In the genomic region with DNA sequence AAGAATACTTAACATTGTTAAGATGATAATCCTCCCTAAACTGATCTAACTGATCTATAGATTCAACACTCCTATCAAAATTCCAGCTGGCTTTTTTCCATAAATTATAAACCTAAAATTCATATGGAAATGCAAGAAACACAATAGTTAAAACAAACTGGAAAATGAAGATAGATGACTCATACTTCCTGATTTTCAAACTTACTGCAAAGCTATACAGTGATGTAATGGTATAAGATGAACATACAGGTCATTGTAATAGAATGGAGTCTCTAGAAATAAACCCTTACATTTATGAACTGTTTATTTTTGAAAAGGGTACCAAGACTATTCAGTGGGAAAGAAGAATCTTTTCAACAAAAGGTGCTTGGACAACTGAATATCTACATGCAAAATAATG, we compare ENCODE assay signal across 14 cellular contexts. TPM values are rescaled to one million over a fixed set of nuclear protein-coding genes. Genes with fewer than 3 reads are reported as not detected.
DNase-seq lines count a peak whose midpoint lies in the region; ATAC-seq and FAIRE-seq lines count a peak whose summit lies in the region.
"Had no signal": no experiment of that assay in that cellular context is flagged by ENCODE, and none has a peak within 500 bp of the region (broad histone marks: within the 10 kb centered on the region; RNA-seq: fewer than 3 reads in every experiment).

No MANE protein-coding gene starts in this region.

- peaks cover 25% of the 10 kb centered on the region for H3K36me3 Mint-ChIP-seq in activated naive CD4-positive, alpha-beta T cell treated with anti-CD3 and anti-CD28 coated beads, Interleukin-2, amount 50 U/mL, for 24 hours
- peaks cover 64% of the 10 kb centered on the region for H3K36me3 Mint-ChIP-seq in activated naive CD4-positive, alpha-beta T cell treated with anti-CD3 and anti-CD28 coated beads, Interleukin-2, amount 10 ng/mL, durations not matched to agents 7 days and 5 days

- H2BK5ac ChIP-seq in mesendoderm (ENCODE audit: low read length) = no peak overlapping the region

- no peaks in the 10 kb centered on the region for H3K27me3 Mint-ChIP-seq in activated naive CD4-positive, alpha-beta T cell treated with anti-CD3 and anti-CD28 coated beads, Interleukin-2, amount 50 U/mL, for 24 hours
- no peaks in the 10 kb centered on the region for H3K27me3 Mint-ChIP-seq in activated naive CD4-positive, alpha-beta T cell treated with anti-CD3 and anti-CD28 coated beads, Interleukin-2, amount 10 ng/mL, durations not matched to agents 7 days and 5 days
- H3K27me3 Mint-ChIP-seq: IgD-negative memory B cell had no signal

- H2BK120ac ChIP-seq in mesendoderm (ENCODE audit: low read depth, low read length) = no peak overlapping the region

- no peak overlapping the region for H3K23ac ChIP-seq in mesendoderm (ENCODE audit: low read length)

- H4K8ac ChIP-seq in mesendoderm (ENCODE audit: low read depth, low read length) = no peak overlapping the region

- no peak for FAIRE-seq in RCC 7860 (lab: Jason Lieb, UNC)

- peak overlapping the region; percentile 46 for H3K27ac Mint-ChIP-seq in activated naive CD4-positive, alpha-beta T cell treated with anti-CD3 and anti-CD28 coated beads, Interleukin-2, amount 50 U/mL, for 24 hours
- no peak overlapping the region for H3K27ac Mint-ChIP-seq in activated naive CD4-positive, alpha-beta T cell treated with anti-CD3 and anti-CD28 coated beads, Interleukin-2, amount 10 ng/mL, durations not matched to agents 7 days and 5 days

- no peak overlapping the region for H2AK5ac ChIP-seq in mesendoderm (ENCODE audit: low read length)

- no peak overlapping the region for H3K4me2 ChIP-seq in mesendoderm (ENCODE audit: low read length)

- H3K4ac ChIP-seq in mesendoderm (ENCODE audit: low read depth, low read length) = no peak overlapping the region

- no peak overlapping the region for H3K18ac ChIP-seq in mesendoderm (ENCODE audit: low read length)

- no peak overlapping the region for H4K5ac ChIP-seq in mesendoderm (ENCODE audit: low read length)

- H3K4me3 ChIP-seq in mesendoderm (ENCODE audit: low read length) = no peak overlapping the region
- H3K4me3 ChIP-seq: adrenal gland, prostate gland, transverse colon had no signal

- H3K4me1 Mint-ChIP-seq in activated naive CD4-positive, alpha-beta T cell treated with anti-CD3 and anti-CD28 coated beads, Interleukin-2, amount 50 U/mL, for 24 hours = peaks cover 6% of the 10 kb centered on the region
- no peaks in the 10 kb centered on the region for H3K4me1 Mint-ChIP-seq in activated naive CD4-positive, alpha-beta T cell treated with anti-CD3 and anti-CD28 coated beads, Interleukin-2, amount 10 ng/mL, durations not matched to agents 7 days and 5 days

- no peak overlapping the region for H3K56ac ChIP-seq in mesendoderm (ENCODE audit: low read length)

- CTCF ChIA-PET in activated naive CD4-positive, alpha-beta T cell treated with anti-CD3 and anti-CD28 coated beads, Interleukin-2, amount 10 ng/mL, durations not matched to agents 7 days and 5 days (lab: Charles Lee) = no interaction called here

- no peak overlapping the region for H2BK15ac ChIP-seq in mesendoderm (replicated peaks; ENCODE audit: low read depth)

- no peaks in the 10 kb centered on the region for H3K9me3 Mint-ChIP-seq in activated naive CD4-positive, alpha-beta T cell treated with anti-CD3 and anti-CD28 coated beads, Interleukin-2, amount 50 U/mL, for 24 hours
- H3K9me3 Mint-ChIP-seq in activated naive CD4-positive, alpha-beta T cell treated with anti-CD3 and anti-CD28 coated beads, Interleukin-2, amount 10 ng/mL, durations not matched to agents 7 days and 5 days = no peaks in the 10 kb centered on the region
- H3K9me3 Mint-ChIP-seq: IgD-negative memory B cell had no signal

- H3K79me2 ChIP-seq in mesendoderm (ENCODE audit: control insufficient read depth, insufficient read depth, low read length) = no peaks in the 10 kb centered on the region

- no peak overlapping the region for H3K4me3 Mint-ChIP-seq in activated naive CD4-positive, alpha-beta T cell treated with anti-CD3 and anti-CD28 coated beads, Interleukin-2, amount 50 U/mL, for 24 hours
- H3K4me3 Mint-ChIP-seq in activated naive CD4-positive, alpha-beta T cell treated with anti-CD3 and anti-CD28 coated beads, Interleukin-2, amount 10 ng/mL, durations not matched to agents 7 days and 5 days = no peak overlapping the region
- H3K4me3 Mint-ChIP-seq: IgD-negative memory B cell had no signal

- H3K27me3 ChIP-seq in mesendoderm (ENCODE audit: insufficient read depth, low read length, poor library complexity) = no peaks in the 10 kb centered on the region
- H3K27me3 ChIP-seq: adrenal gland, transverse colon had no signal

- no peak overlapping the region for H3K9ac ChIP-seq in mesendoderm (ENCODE audit: low read length)

- no peaks in the 10 kb centered on the region for H3K4me1 ChIP-seq in mesendoderm (ENCODE audit: control insufficient read depth, low read depth, low read length)
- H3K4me1 ChIP-seq: prostate gland, transverse colon had no signal

- no peaks in the 10 kb centered on the region for H3K79me1 ChIP-seq in mesendoderm (ENCODE audit: low read length)

- no peak for ATAC-seq in GM21528 (IDR thresholded peaks at IDR 0.05; ENCODE audit: low FRiP score, unreplicated experiment)

- no peak overlapping the region for H3K27ac ChIP-seq in mesendoderm (ENCODE audit: low read depth, low read length)
- H3K27ac ChIP-seq: adrenal gland, prostate gland, transverse colon had no signal

- H3K36me3 ChIP-seq in mesendoderm (ENCODE audit: control insufficient read depth, insufficient read depth, low read length) = peaks cover 8% of the 10 kb centered on the region

- DNase-seq in activated naive CD4-positive, alpha-beta T cell treated with anti-CD3 and anti-CD28 coated beads, Interleukin-2, amount 10 ng/mL, durations not matched to agents 7 days and 5 days = no peak
- peak; percentile 29 for DNase-seq in RCC 7860 (ENCODE audit: low spot score)
- DNase-seq in dermis blood vessel endothelial cell = peak; percentile 67
- DNase-seq in effector CD4-positive, alpha-beta T cell = no peak
- no peak for DNase-seq in NCI-H345 treated with DMSO at 0.1 percent for 48 hours (lab: John Stamatoyannopoulos, UW; ENCODE audit: unreplicated experiment)
- DNase-seq in mesendoderm = no peak
- DNase-seq: adrenal gland, NCI-H524 treated with DMSO at 0.1 percent for 48 hours, Right ventricle myocardium superior, transverse colon had no signal

RNA-seq across cellular contexts. Expression of a gene that starts 32.3 kb away (rescaled TPM):
- 69.1 and 89.3 TPM in 2 replicates for total RNA-seq in dermis blood vessel endothelial cell
- polyA plus RNA-seq in mesendoderm (2013, experiment 1 of 2) = 47.1 TPM
- polyA plus RNA-seq in mesendoderm (2013, experiment 2 of 2) = 47.9 TPM

Comparison
In these comparisons a context has a peak if more than half of its experiments do, and no peak if none do; other contexts are left out.
1. DNase-seq: peak in RCC 7860 (single experiment) and dermis blood vessel endothelial cell (single experiment); none in activated naive CD4-positive, alpha-beta T cell treated with anti-CD3 and anti-CD28 coated beads, Interleukin-2, amount 10 ng/mL, durations not matched to agents 7 days and 5 days (single experiment), effector CD4-positive, alpha-beta T cell (single experiment), NCI-H345 treated with DMSO at 0.1 percent for 48 hours (single experiment) and mesendoderm (single experiment).